In genomic region chr10:62924344-62924748, GRCh38 we compare ENCODE assay signal across 12 cellular contexts.
DNase-seq lines count a peak whose midpoint lies in the region; ATAC-seq, FAIRE-seq and TF ChIP-seq lines count a peak whose summit lies in the region.
"Had no signal": no experiment of that assay in that cellular context is flagged by ENCODE, and none has a peak within 500 bp of the region (broad histone marks: within the 10 kb centered on the region; RNA-seq: fewer than 3 reads in every experiment).

No MANE protein-coding gene starts in this region.

- peaks cover 2% of the 10 kb centered on the region for H3K9me3 ChIP-seq in RWPE2 (ENCODE audit: severe bottlenecking)
- H3K9me3 ChIP-seq in HepG2 (ENCODE audit: low read length): no peaks in the 10 kb centered on the region
- H3K9me3 ChIP-seq: lower lobe of right lung, right atrium auricular region had no signal

- peaks cover 9% of the 10 kb centered on the region for H3K4me1 ChIP-seq in RWPE2 (ENCODE audit: insufficient read depth, poor library complexity, severe bottlenecking)
- H3K4me1 ChIP-seq in HepG2 (ENCODE audit: insufficient read depth, low read length): peaks cover 9% of the 10 kb centered on the region
- H3K4me1 ChIP-seq: lower lobe of right lung, right atrium auricular region had no signal

- H2AFZ ChIP-seq in HepG2 (ENCODE audit: low read length): no peak overlapping the region

- H3K79me2 ChIP-seq in HepG2 (ENCODE audit: insufficient read depth, low read length): no peaks in the 10 kb centered on the region

- no peak for TF ChIP-seq RAD21 in HepG2 (CRISPR knock-in tag; IDR thresholded peaks at IDR 0.05)

- WGBS in HepG2 (ENCODE audit: low lambda C conversion rate): 14% methylated on average over 17 of the region's 20 CpGs

- FAIRE-seq in HepG2 (lab: Jason Lieb, UNC) (no peak), frontal cortex (lab: Jason Lieb, UNC) (no peak)
- FAIRE-seq: HTR-8/SVneo had no signal

- TF ChIP-seq POLR2A in HepG2 (IDR thresholded peaks at IDR 0.05; ENCODE audit: insufficient read depth in 1 of 2, low read depth in 2 of 2, low read length in 2 of 2): no peak

- POLR2A ChIA-PET in HepG2 (lab: Yijun Ruan, JAX): no interaction called here

- BruUV-seq in HepG2 (replicated peaks; lab: Mats Ljungman, UMichigan): no TSS peak

- no peaks in the 10 kb centered on the region for H4K20me1 ChIP-seq in HepG2 (ENCODE audit: insufficient read depth, low read length)

- peak overlapping the region; percentile 49; the same call in 1 of the 2 replicates for H3K4me2 ChIP-seq in HepG2 (ENCODE audit: low read depth, low read length)

- H3K27ac ChIP-seq in RWPE2 (ENCODE audit: poor library complexity, severe bottlenecking) (no peak overlapping the region), HepG2 (ENCODE audit: extremely low read length, insufficient read depth, low read length) (no peak overlapping the region)
- H3K27ac ChIP-seq: lower lobe of right lung, right atrium auricular region had no signal

- no peak overlapping the region for H3K4me3 ChIP-seq in RWPE2 (ENCODE audit: severe bottlenecking)
- no peak overlapping the region for H3K4me3 ChIP-seq in HepG2 (replicated peaks in 1 of 3; ENCODE audit: insufficient read depth in 1 of 3, low read depth in 2 of 3, low read length in 3 of 3)
- H3K4me3 ChIP-seq: lower lobe of right lung, right atrium auricular region had no signal

- intact Hi-C loops in HepG2 (cut with micrococcal nuclease; ENCODE audit: unreplicated experiment): no loop called here

- in situ Hi-C loops in HepG2 (cut with HindIII; ENCODE audit: extremely low pct_ligation_motif_present, low pct_unique_long_range_greater_than_20kb): no loop called here

- ATAC-seq in GM19324 (IDR thresholded peaks at IDR 0.05; ENCODE audit: low FRiP score, unreplicated experiment): peak; percentile 79
- peak; percentile 94 for ATAC-seq in RWPE2 (ENCODE audit: low read depth)
- peak; percentile 64 for ATAC-seq in HepG2
- ATAC-seq: activated CD8-positive, alpha-beta memory T cell treated with anti-CD3 and anti-CD28 coated beads, Interleukin-2, amount 10 ng/mL, durations not matched to agents 7 days and 5 days; lower lobe of right lung had no signal

- TF ChIP-seq EP300 in HepG2 (IDR thresholded peaks at IDR 0.05; ENCODE audit: low read depth in 2 of 2, low read length in 2 of 2): no peak
- no peak for TF ChIP-seq EP300 in HepG2 (CRISPR knock-in tag; IDR thresholded peaks at IDR 0.05; ENCODE audit: borderline replicate concordance)

- H3K27me3 ChIP-seq in RWPE2 (ENCODE audit: insufficient read depth, poor library complexity, severe bottlenecking) (no peaks in the 10 kb centered on the region), HepG2 (ENCODE audit: control insufficient read depth in 1 of 2, insufficient read depth in 2 of 2, low read length in 2 of 2) (no peaks in the 10 kb centered on the region)
- H3K27me3 ChIP-seq: right atrium auricular region had no signal

- no peak overlapping the region for H3K9ac ChIP-seq in HepG2 (ENCODE audit: insufficient read depth, low read depth, low read length)

- DNase-seq in D341Med (ENCODE audit: low spot score) (peak; percentile 30), RWPE2 (ENCODE audit: low spot score) (peak; percentile 50), HepG2 (ENCODE audit: low spot score) (no peak), frontal cortex (ENCODE audit: low spot score in 2 of 2) (no peak), middle frontal gyrus (ENCODE audit: extremely low spot score, low spot score) (no peak), OCI-M1 (lab: John Stamatoyannopoulos, UW) (no peak), AG20443 (ENCODE audit: low spot score) (no peak)
- DNase-seq: activated CD8-positive, alpha-beta memory T cell treated with anti-CD3 and anti-CD28 coated beads, Interleukin-2, amount 10 ng/mL, durations not matched to agents 7 days and 5 days; lower lobe of right lung had no signal

- CTCF ChIA-PET in HepG2 (lab: Yijun Ruan, JAX; ENCODE audit: low intra/inter-chr PET ratio, low total read pairs): no interaction called here

- H3K36me3 ChIP-seq in RWPE2 (ENCODE audit: low read depth): no peaks in the 10 kb centered on the region
- H3K36me3 ChIP-seq in HepG2 (replicated peaks in 1 of 2; ENCODE audit: control insufficient read depth in 1 of 2, insufficient read depth in 2 of 2, low read length in 2 of 2): no peaks in the 10 kb centered on the region
- H3K36me3 ChIP-seq: lower lobe of right lung, right atrium auricular region had no signal

- no peak for TF ChIP-seq CTCF in RWPE2 (IDR thresholded peaks at IDR 0.05; ENCODE audit: poor library complexity, severe bottlenecking)
- no peak for TF ChIP-seq CTCF in HepG2 (CRISPR knock-in tag; IDR thresholded peaks at IDR 0.05)

TF ChIP-seq in HepG2, 621 proteins besides CTCF, POLR2A, EP300 and RAD21:
- TF ChIP-seq ZNF484 (CRISPR knock-in tag; IDR thresholded peaks at IDR 0.05; ENCODE audit: borderline replicate concordance, low read depth): no peak
- TF ChIP-seq ZNF660 (CRISPR knock-in tag; IDR thresholded peaks at IDR 0.05; ENCODE audit: borderline replicate concordance, low read depth): no peak
- TF ChIP-seq ZNF687 (CRISPR knock-in tag; IDR thresholded peaks at IDR 0.05): peak; percentile 14; the same call in 1 of the 2 replicates

Comparison
In these comparisons a context has a peak if more than half of its experiments do, and no peak if none do; other contexts are left out.
1. DNase-seq: peak in D341Med (single experiment) and RWPE2 (single experiment); none in HepG2 (single experiment), frontal cortex (0 of 2), middle frontal gyrus (single experiment), OCI-M1 (single experiment) and AG20443 (single experiment).
2. Peak in every context shown above with its lines, with median percentiles within 50 percentile points of each other: ATAC-seq.